In genomic region chr10:63554666-63555065, GRCh38 we compare ENCODE assay signal across 8 cellular contexts. TPM values are rescaled to one million over a fixed set of nuclear protein-coding genes. Genes with fewer than 3 reads are reported as not detected.
A peak's percentile ranks its signal among the peaks of the same experiment; 100 is the strongest.
DNase-seq lines count a peak whose midpoint lies in the region; ATAC-seq, FAIRE-seq and TF ChIP-seq lines count a peak whose summit lies in the region.

No MANE protein-coding gene starts in this region.

- H3K27ac Mint-ChIP-seq in activated B cell treated with CpG ODN at 0.5 μM for 24 hours (peak overlapping the region; percentile 61), type B pancreatic cell (peak overlapping the region; percentile 57)

- no peak overlapping the region for H3K9ac ChIP-seq in neuronal stem cell (ENCODE audit: low read depth, low read length, poor library complexity)

- no peak overlapping the region for H2AFZ ChIP-seq in neuronal stem cell (ENCODE audit: low read length)

- H4K8ac ChIP-seq in neuronal stem cell (ENCODE audit: low read depth, low read length) = no peak overlapping the region

- no peak overlapping the region for H2AK5ac ChIP-seq in neuronal stem cell (ENCODE audit: low read depth, low read length)

- H3K27me3 Mint-ChIP-seq in activated B cell treated with CpG ODN at 0.5 μM for 24 hours (no peaks in the 10 kb centered on the region), type B pancreatic cell (no peaks in the 10 kb centered on the region)

- no peak for TF ChIP-seq RAD21 in A549 (conservative IDR thresholded peaks at IDR 0.05 in 1 of 2, IDR thresholded peaks at IDR 0.05 in 1 of 2)

- 0 out of 6 replicates have a peak overlapping the region, but pooled peaks of 1 of the 2 experiments have one; percentile 30 for H3K27ac ChIP-seq in A549
- H3K27ac ChIP-seq in right atrium auricular region = no peak overlapping the region
- no peak overlapping the region for H3K27ac ChIP-seq in neuronal stem cell (replicated peaks; ENCODE audit: low read length)

- H3K36me3 Mint-ChIP-seq in activated B cell treated with CpG ODN at 0.5 μM for 24 hours (ENCODE audit: low read depth) (no peaks in the 10 kb centered on the region), type B pancreatic cell (peaks cover 17% of the 10 kb centered on the region)

- WGBS in A549 (ENCODE audit: missing lambda C conversion rate) = 89% methylated on average over 2 of the region's 2 CpGs
- no CpG with 5 or more reads among the region's 2 CpGs for WGBS in neuronal stem cell (ENCODE audit: extremely low coverage in 2 of 2, insufficient read length in 2 of 2, insufficient replicate concordance in 1 of 2), 2 donors

- H3K4me1 ChIP-seq in A549 (peaks cover 24% of the 10 kb centered on the region), right atrium auricular region (peaks cover 0 to 5% of the 10 kb centered on the region in 2 donors), neuronal stem cell (ENCODE audit: control insufficient read depth in 2 of 2, insufficient read depth in 1 of 2, low read depth in 1 of 2, low read length in 2 of 2) (peaks cover 0 to 2% of the 10 kb centered on the region in 2 donors)

- no peak overlapping the region for H2BK15ac ChIP-seq in neuronal stem cell (ENCODE audit: low read length)

- TF ChIP-seq CTCF in A549 (IDR thresholded peaks at IDR 0.05) (no peak), activated B cell treated with CpG ODN at 0.5 μM for 24 hours (IDR thresholded peaks at IDR 0.05) (no peak), fibroblast of villous mesenchyme (IDR thresholded peaks at IDR 0.05; ENCODE audit: insufficient read depth, low read depth, low read length) (no peak), type B pancreatic cell (conservative IDR thresholded peaks at IDR 0.05) (no peak), right atrium auricular region (IDR thresholded peaks at IDR 0.05) (no peak)

- no peak overlapping the region for H4K91ac ChIP-seq in neuronal stem cell (ENCODE audit: low read depth, low read length, poor library complexity)

- CTCF ChIA-PET in A549 (lab: Yijun Ruan, JAX) (interaction anchor here (1.0 kb wide), 1 partner anchor 27 kb away, joined by 3 read pairs; no protein-coding TSS in a partner anchor), activated B cell treated with CpG ODN at 0.5 μM for 24 hours (lab: Charles Lee) (no interaction called here)

- no peak for FAIRE-seq in A549 (lab: Jason Lieb, UNC)

- H3K18ac ChIP-seq in neuronal stem cell (ENCODE audit: low read length) = no peak overlapping the region

- no peak overlapping the region for H2BK120ac ChIP-seq in neuronal stem cell (ENCODE audit: low read depth, low read length)

- intact Hi-C loops in activated B cell treated with CpG ODN at 0.5 μM for 24 hours (cut with micrococcal nuclease) = no loop called here

- H3K27me3 ChIP-seq in right atrium auricular region (no peaks in the 10 kb centered on the region), neuronal stem cell (ENCODE audit: control insufficient read depth in 3 of 3, insufficient read depth in 3 of 3, low read depth in 1 of 3, low read length in 3 of 3) (no peaks in the 10 kb centered on the region)

- no peaks in the 10 kb centered on the region for H3K9me3 Mint-ChIP-seq in activated B cell treated with CpG ODN at 0.5 μM for 24 hours
- H3K9me3 Mint-ChIP-seq in type B pancreatic cell = peaks cover 9% of the 10 kb centered on the region

- H3K36me3 ChIP-seq in right atrium auricular region = no peaks in the 10 kb centered on the region
- no peaks in the 10 kb centered on the region for H3K36me3 ChIP-seq in neuronal stem cell (replicated peaks in 1 of 2; ENCODE audit: control insufficient read depth in 2 of 2, insufficient read depth in 2 of 2, low read length in 2 of 2)

- H2BK12ac ChIP-seq in neuronal stem cell (ENCODE audit: low read length) = no peak overlapping the region

- no peaks in the 10 kb centered on the region for H3K79me1 ChIP-seq in neuronal stem cell (ENCODE audit: low read depth, low read length)

- DNase-seq in A549 (ENCODE audit: low read depth in 1 of 2, low spot score in 1 of 2) = peak in 1 of 2 experiments; percentile 15
- no peak for DNase-seq in activated B cell treated with CpG ODN at 0.5 μM for 24 hours
- peak; percentile 81 for DNase-seq in fibroblast of villous mesenchyme (ENCODE audit: low read depth)
- no peak for DNase-seq in type B pancreatic cell (ENCODE audit: extremely low spot score, unreplicated experiment)
- DNase-seq in right atrium auricular region (ENCODE audit: low spot score) = no peak
- DNase-seq in neuronal stem cell (ENCODE audit: low spot score) = no peak

- H3K4me3 ChIP-seq in A549 = no peak overlapping the region
- no peak overlapping the region for H3K4me3 ChIP-seq in fibroblast of villous mesenchyme (ENCODE audit: low read depth, low read length)
- H3K4me3 ChIP-seq in right atrium auricular region = no peak overlapping the region
- H3K4me3 ChIP-seq in neuronal stem cell (ENCODE audit: low read length in 2 of 2) = no peak overlapping the region

- H3K23ac ChIP-seq in neuronal stem cell (ENCODE audit: low read depth, low read length, poor library complexity) = no peak overlapping the region

- peak; percentile 60 to 68; a peak in 4 of 6 replicates for ATAC-seq in A549
- ATAC-seq in GM18870 (IDR thresholded peaks at IDR 0.05; ENCODE audit: unreplicated experiment) = peak; percentile 91
- peak; percentile 86 for ATAC-seq in HG03432 (IDR thresholded peaks at IDR 0.05; ENCODE audit: unreplicated experiment)
- peak; percentile 95 for ATAC-seq in activated B cell treated with CpG ODN at 0.5 μM for 24 hours (ENCODE audit: low read depth)

- POLR2A ChIA-PET in A549 (lab: Yijun Ruan, JAX) (interaction anchor here (1.2 kb wide), 1 partner anchor 33 kb away, joined by 3 read pairs; no protein-coding TSS in a partner anchor), activated B cell treated with CpG ODN at 0.5 μM for 24 hours (lab: Charles Lee) (no interaction called here)

- H3K4me3 Mint-ChIP-seq in activated B cell treated with CpG ODN at 0.5 μM for 24 hours (no peak overlapping the region), type B pancreatic cell (no peak overlapping the region)

- H3K14ac ChIP-seq in neuronal stem cell (ENCODE audit: low read length) = no peak overlapping the region

- H2BK5ac ChIP-seq in neuronal stem cell (ENCODE audit: low read length) = no peak overlapping the region

- no peak for TF ChIP-seq EP300 in A549 (IDR thresholded peaks at IDR 0.05)

- H3K9me3 ChIP-seq in A549 (no peaks in the 10 kb centered on the region), right atrium auricular region (no peaks in the 10 kb centered on the region), neuronal stem cell (replicated peaks in 1 of 2; ENCODE audit: control insufficient read depth in 2 of 2, insufficient read depth in 1 of 2, low read depth in 1 of 2, low read length in 2 of 2) (no peaks in the 10 kb centered on the region)

- H3K4ac ChIP-seq in neuronal stem cell (ENCODE audit: low read length) = no peak overlapping the region

- TF ChIP-seq POLR2A in A549 (IDR thresholded peaks at IDR 0.05; ENCODE audit: low read length) = no peak

- peaks cover 27% of the 10 kb centered on the region for H3K4me1 Mint-ChIP-seq in activated B cell treated with CpG ODN at 0.5 μM for 24 hours
- H3K4me1 Mint-ChIP-seq in type B pancreatic cell (ENCODE audit: unreplicated experiment) = peaks cover 3% of the 10 kb centered on the region

- H3K4me2 ChIP-seq in A549 (peak overlapping the region; percentile 25; the same call in 1 of the 3 replicates), neuronal stem cell (ENCODE audit: insufficient read depth, low read length, poor library complexity, severe bottlenecking) (no peak overlapping the region)

TF ChIP-seq in A549, 52 proteins besides CTCF, POLR2A, EP300 and RAD21 (continues in another document):
- TF ChIP-seq ZC3H11A (IDR thresholded peaks at IDR 0.05) (no peak), CBX8 (IDR thresholded peaks at IDR 0.05) (no peak), HOXA7 (CRISPR knock-in tag; IDR thresholded peaks at IDR 0.05) (no peak), BCL3 (IDR thresholded peaks at IDR 0.05) (no peak), MAZ (IDR thresholded peaks at IDR 0.05; ENCODE audit: borderline replicate concordance, low read depth, low read length) (no peak), NPAS2 (CRISPR knock-in tag; IDR thresholded peaks at IDR 0.05; ENCODE audit: borderline replicate concordance) (no peak), RCOR1 (IDR thresholded peaks at IDR 0.05; ENCODE audit: low read depth, low read length) (no peak), CHD4 (IDR thresholded peaks at IDR 0.05; ENCODE audit: borderline replicate concordance) (no peak), TFCP2L1 (CRISPR knock-in tag; IDR thresholded peaks at IDR 0.05) (no peak), JUN (IDR thresholded peaks at IDR 0.05) (no peak), CHD2 (IDR thresholded peaks at IDR 0.05; ENCODE audit: low read length, partially characterized antibody) (no peak), MAFK (IDR thresholded peaks at IDR 0.05; ENCODE audit: partially characterized antibody) (no peak), ZSCAN20 (CRISPR knock-in tag; IDR thresholded peaks at IDR 0.05) (no peak), HOXB13 (CRISPR knock-in tag; IDR thresholded peaks at IDR 0.05; ENCODE audit: low read depth) (no peak), EHF (CRISPR knock-in tag; IDR thresholded peaks at IDR 0.05) (no peak), SREBF2 (IDR thresholded peaks at IDR 0.05) (no peak)

RNA-seq across cellular contexts. Expression of gene REEP3, which starts 33.5 kb away (rescaled TPM):
- polyA plus RNA-seq in A549 (2011; rRNA removed) (26.3 and 35.8 TPM in 2 replicates), A549 (2017; fragmentation: RNase III; extraction: RNeasy Plus Mini Kit Qiagen cat#74134 plus additional on column Dnase treatment) (16.1 to 19.6 TPM (median 17.9 TPM) in 3 replicates)
- polyA plus RNA-seq in A549 (2012; cell fraction: cytosol; rRNA removed) = 8.0 and 9.3 TPM in 2 replicates
- 2.8 and 4.4 TPM in 2 replicates for polyA plus RNA-seq in A549 (2012; cell fraction: nucleus; rRNA removed)
- polyA minus RNA-seq in A549 (2011; rRNA and poly(A)+ RNA removed) = 12.1 and 12.5 TPM in 2 replicates
- total RNA-seq in activated B cell treated with CpG ODN at 0.5 μM for 24 hours (7.0 and 9.7 TPM in 2 replicates), fibroblast of villous mesenchyme (57.3 and 127 TPM in 2 replicates), type B pancreatic cell (ENCODE audit: low replicate concordance) (38.1 and 57.0 TPM in 2 replicates), right atrium auricular region (10 to 100 TPM; 41.4 to 42.7 TPM)
- polyA plus RNA-seq in neuronal stem cell (2013, experiment 1 of 2) = 23.3 TPM
- polyA plus RNA-seq in neuronal stem cell (2013, experiment 2 of 2) = 24.1 TPM
